11 cellular contexts compared by ENCODE assay signal in the genomic region with DNA sequence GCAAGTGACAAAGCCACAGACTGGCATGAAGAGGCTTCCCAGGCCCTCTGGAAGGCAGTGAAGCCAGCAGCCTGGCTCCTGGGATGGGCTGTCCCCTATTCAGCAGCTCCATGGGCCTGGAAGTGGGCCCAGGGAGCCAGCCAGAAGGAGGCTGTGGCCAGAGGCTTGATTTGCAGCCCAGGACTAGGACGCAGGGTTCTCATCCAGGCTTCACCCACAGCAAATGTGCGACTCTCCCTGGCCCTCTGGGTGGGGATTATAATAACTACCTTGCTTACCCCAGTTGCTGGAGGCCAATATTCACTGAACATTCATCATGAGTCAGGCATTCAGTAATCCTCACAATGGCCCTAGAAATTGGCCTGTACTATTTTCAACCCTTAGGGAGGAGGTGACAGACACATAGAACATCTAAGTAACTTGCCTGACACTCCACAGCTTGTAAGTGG. TPM values are rescaled to one million over a fixed set of nuclear protein-coding genes. Genes with fewer than 3 reads are reported as not detected.
DNase-seq lines count a peak whose midpoint lies in the region; ATAC-seq and TF ChIP-seq lines count a peak whose summit lies in the region.
"Had no signal": no experiment of that assay in that cellular context is flagged by ENCODE, and none has a peak within 500 bp of the region (broad histone marks: within the 10 kb centered on the region; RNA-seq: fewer than 3 reads in every experiment).

No MANE protein-coding gene starts in this region.

- H3K4me3 ChIP-seq in epithelial cell of esophagus (ENCODE audit: low read length): no peak overlapping the region
- H3K4me3 ChIP-seq: pancreas had no signal

- H3K36me3 Mint-ChIP-seq in T-helper 2 cell treated with Interferon-gamma antibody and Interleukin-4, amounts not matched to agents 5 μg/mL and 100 μg/mL, for 36 hours (ENCODE audit: low read depth): peaks cover 4% of the 10 kb centered on the region

- intact Hi-C loops in posterior vena cava (cut with DNase I): loop anchor here in 1 of 2 donors (2.0 kb wide), 1 partner anchor 13 kb away; no protein-coding TSS in a partner anchor

- ATAC-seq in GM18907 (IDR thresholded peaks at IDR 0.05; ENCODE audit: unreplicated experiment): no peak
- ATAC-seq: pancreas had no signal

- peaks cover 25% of the 10 kb centered on the region for H3K4me1 Mint-ChIP-seq in T-helper 2 cell treated with Interferon-gamma antibody and Interleukin-4, amounts not matched to agents 5 μg/mL and 100 μg/mL, for 36 hours (ENCODE audit: low read depth)

- no peaks in the 10 kb centered on the region for H3K9me3 Mint-ChIP-seq in T-helper 2 cell treated with Interferon-gamma antibody and Interleukin-4, amounts not matched to agents 5 μg/mL and 100 μg/mL, for 36 hours
- H3K9me3 Mint-ChIP-seq: stimulated activated naive CD8-positive, alpha-beta T cell treated with anti-CD3 and anti-CD28 coated beads, Interleukin-15, amount 100 ng/mL, for 72 hours had no signal

- no peak for TF ChIP-seq CTCF in epithelial cell of esophagus (IDR thresholded peaks at IDR 0.05; ENCODE audit: insufficient read depth, low read depth, low read length, missing control alignments)

- H3K27ac Mint-ChIP-seq in T-helper 2 cell treated with Interferon-gamma antibody and Interleukin-4, amounts not matched to agents 5 μg/mL and 100 μg/mL, for 36 hours: no peak overlapping the region
- H3K27ac Mint-ChIP-seq: stimulated activated naive CD8-positive, alpha-beta T cell treated with anti-CD3 and anti-CD28 coated beads, Interleukin-15, amount 100 ng/mL, for 72 hours had no signal

- peak; percentile 49 for DNase-seq in DMS 273 (lab: John Stamatoyannopoulos, UW; ENCODE audit: unreplicated experiment)
- DNase-seq in DMS 273 treated with DMSO at 0.1 percent for 48 hours (lab: John Stamatoyannopoulos, UW): no peak
- peak; percentile 88 for DNase-seq in NCI-H69 (lab: John Stamatoyannopoulos, UW)
- peak; percentile 92 for DNase-seq in epithelial cell of esophagus (ENCODE audit: low read depth)
- peak; percentile 80 for DNase-seq in posterior vena cava (ENCODE audit: low spot score)
- no peak for DNase-seq in T-helper 2 cell treated with Interferon-gamma antibody and Interleukin-4, amounts not matched to agents 5 μg/mL and 100 μg/mL, for 36 hours (ENCODE audit: low spot score)
- DNase-seq in iPS-NIHi11 (ENCODE audit: low spot score): no peak
- DNase-seq: activated CD8-positive, alpha-beta memory T cell treated with anti-CD3 and anti-CD28 coated beads, Interleukin-2, amount 50 U/mL, for 48 hours; pancreas; stimulated activated naive CD8-positive, alpha-beta T cell treated with anti-CD3 and anti-CD28 coated beads, Interleukin-15, amount 100 ng/mL, for 72 hours had no signal

- no peaks in the 10 kb centered on the region for H3K27me3 Mint-ChIP-seq in T-helper 2 cell treated with Interferon-gamma antibody and Interleukin-4, amounts not matched to agents 5 μg/mL and 100 μg/mL, for 36 hours (ENCODE audit: low read depth)
- H3K27me3 Mint-ChIP-seq: stimulated activated naive CD8-positive, alpha-beta T cell treated with anti-CD3 and anti-CD28 coated beads, Interleukin-15, amount 100 ng/mL, for 72 hours had no signal

- no peak overlapping the region for H3K4me3 Mint-ChIP-seq in T-helper 2 cell treated with Interferon-gamma antibody and Interleukin-4, amounts not matched to agents 5 μg/mL and 100 μg/mL, for 36 hours

RNA-seq across cellular contexts. Expression of a gene that starts 24.6 kb away (rescaled TPM):
- 100 to 1,000 TPM; 148 to 160 TPM for total RNA-seq in posterior vena cava

RNA-seq across cellular contexts. Expression of a gene that starts 45.1 kb away (rescaled TPM):
- total RNA-seq in posterior vena cava: 1 to 10 TPM; 3.0 to 5.0 TPM

Comparison
In these comparisons a context has a peak if more than half of its experiments do, and no peak if none do; other contexts are left out.
1. DNase-seq: peak in DMS 273 (single experiment), NCI-H69 (single experiment), epithelial cell of esophagus (single experiment) and posterior vena cava (single experiment); none in DMS 273 treated with DMSO at 0.1 percent for 48 hours (single experiment), T-helper 2 cell treated with Interferon-gamma antibody and Interleukin-4, amounts not matched to agents 5 μg/mL and 100 μg/mL, for 36 hours (single experiment) and iPS-NIHi11 (single experiment).